In genomic region chr2:85421706-85422457, GRCh38 we compare ENCODE assay signal across 1 cellular context.
A peak's percentile ranks its signal among the peaks of the same experiment; 100 is the strongest.
TF ChIP-seq lines count a peak whose summit lies in the region.

No MANE protein-coding gene starts in this region.

TF ChIP-seq in HepG2, 621 proteins besides CTCF, POLR2A, EP300 and RAD21 (continued from another document):
- TF ChIP-seq HES4 (CRISPR knock-in tag; IDR thresholded peaks at IDR 0.05; ENCODE audit: borderline replicate concordance), result no peak
- 0 out of 2 replicates have a peak, but pooled peaks have one; percentile 19 for TF ChIP-seq KLF6 (CRISPR knock-in tag; IDR thresholded peaks at IDR 0.05)
- 0 out of 2 replicates have a peak, but pooled peaks have one; percentile 4 for TF ChIP-seq KLF11 (CRISPR knock-in tag; IDR thresholded peaks at IDR 0.05)
- TF ChIP-seq RFX1 (IDR thresholded peaks at IDR 0.05), result no peak
- no peak for TF ChIP-seq ZNF879 (CRISPR knock-in tag; IDR thresholded peaks at IDR 0.05)
- no peak for TF ChIP-seq ZNF225 (CRISPR knock-in tag; IDR thresholded peaks at IDR 0.05)
- no peak for TF ChIP-seq ZNF329 (CRISPR knock-in tag; IDR thresholded peaks at IDR 0.05; ENCODE audit: low read depth)
- no peak for TF ChIP-seq TGIF2 (CRISPR knock-in tag; IDR thresholded peaks at IDR 0.05)
- peak; percentile 36; the same call in 1 of the 2 replicates for TF ChIP-seq SRY (CRISPR knock-in tag; IDR thresholded peaks at IDR 0.05)
- 0 out of 2 replicates have a peak, but pooled peaks have one; percentile 41 for TF ChIP-seq ZBTB25 (CRISPR knock-in tag; IDR thresholded peaks at IDR 0.05)
- TF ChIP-seq POLR2AphosphoS2 (IDR thresholded peaks at IDR 0.05; ENCODE audit: low read depth, low read length), result no peak
- TF ChIP-seq TP53 (CRISPR knock-in tag; conservative IDR thresholded peaks at IDR 0.05), result 0 out of 2 replicates have a peak, but pooled peaks have one; percentile 0
- TF ChIP-seq HOXA5 (CRISPR knock-in tag; IDR thresholded peaks at IDR 0.05), result no peak
- TF ChIP-seq THYN1 (CRISPR knock-in tag; IDR thresholded peaks at IDR 0.05; ENCODE audit: borderline replicate concordance, low read depth), result no peak
- 0 out of 2 replicates have a peak, but pooled peaks have one; percentile 91 for TF ChIP-seq AKAP8 (CRISPR knock-in tag; IDR thresholded peaks at IDR 0.05)
- no peak for TF ChIP-seq ZNF337 (CRISPR knock-in tag; IDR thresholded peaks at IDR 0.05; ENCODE audit: borderline replicate concordance, low read depth)
